In genomic region chrX:87517571-87518141, GRCh38 we compare ENCODE assay signal across 8 cellular contexts. TPM values are rescaled to one million over a fixed set of nuclear protein-coding genes. Genes with fewer than 3 reads are reported as not detected.
DNase-seq lines count a peak whose midpoint lies in the region; ATAC-seq lines count a peak whose summit lies in the region.

Gene KLHL4, plus strand, starts transcription at chrX:87517802. Its CDS starts 92 bp downstream, at chrX:87517894.

- no peak for ATAC-seq in GM19463 (IDR thresholded peaks at IDR 0.05; ENCODE audit: unreplicated experiment)

- 1 to 4% methylated on average over 7 to 8 of the region's 8 CpGs for WGBS in ectodermal cell, 2 experiments

- peak within 1 kb of the TSS; percentile 69 for H3K27ac ChIP-seq in ectodermal cell (ENCODE audit: insufficient read depth, low read depth, low read length, poor library complexity, severe bottlenecking)
- no peak within 1 kb of the TSS for H3K27ac ChIP-seq in mucosa of rectum (ENCODE audit: low read depth in 2 of 2, low read length in 2 of 2)

- H3K4me1 ChIP-seq in ectodermal cell (ENCODE audit: control insufficient read depth, insufficient read depth, low read length), result no peaks in the 10 kb centered on the region
- H3K4me1 ChIP-seq in mucosa of rectum (ENCODE audit: control insufficient read depth in 2 of 2, insufficient read depth in 2 of 2, low read length in 2 of 2), result no peaks in the 10 kb centered on the region

- H3K27me3 ChIP-seq in ectodermal cell (ENCODE audit: control insufficient read depth, insufficient read depth, low read length, poor library complexity, severe bottlenecking) (peaks cover 7% of the 10 kb centered on the region), mucosa of rectum (ENCODE audit: control insufficient read depth in 2 of 2, insufficient read depth in 2 of 2, low read length in 2 of 2) (no peaks in the 10 kb centered on the region)

- no peaks in the 10 kb centered on the region for H3K9me3 ChIP-seq in ectodermal cell (ENCODE audit: control insufficient read depth, low read length)
- no peaks in the 10 kb centered on the region for H3K9me3 ChIP-seq in mucosa of rectum (ENCODE audit: control insufficient read depth in 2 of 2, low read length in 2 of 2)

- DNase-seq in Ammon's horn (ENCODE audit: low spot score) (peak; percentile 69), NCI-H446 treated with DMSO at 0.1 percent for 48 hours (lab: John Stamatoyannopoulos, UW) (peak; percentile 13), cerebellar cortex (ENCODE audit: low spot score) (no peak), NCI-H2227 treated with DMSO at 0.1 percent for 48 hours (lab: John Stamatoyannopoulos, UW) (no peak), LoVo (ENCODE audit: low spot score) (no peak)

- H3K9ac ChIP-seq in mucosa of rectum (ENCODE audit: low read depth in 1 of 2, low read length in 2 of 2), result no peak within 1 kb of the TSS

- peak within 1 kb of the TSS; percentile 39 for H3K4me3 ChIP-seq in ectodermal cell (ENCODE audit: insufficient read depth, low read depth, low read length)
- peak within 1 kb of the TSS; percentile 24 to 32 for H3K4me3 ChIP-seq in mucosa of rectum (ENCODE audit: low read length in 2 of 2)

- H3K36me3 ChIP-seq in ectodermal cell (ENCODE audit: control insufficient read depth, insufficient read depth, low read length), result no peaks in the 10 kb centered on the region
- no peaks in the 10 kb centered on the region for H3K36me3 ChIP-seq in mucosa of rectum (ENCODE audit: control insufficient read depth in 2 of 2, insufficient read depth in 2 of 2, low read length in 2 of 2)

RNA-seq across cellular contexts. Expression of gene KLHL4, which starts in this region (rescaled TPM):
- 9.6 TPM for polyA plus RNA-seq in ectodermal cell (2013, experiment 1 of 4)
- polyA plus RNA-seq in ectodermal cell (2013, experiment 2 of 4), result 6.6 TPM
- polyA plus RNA-seq in ectodermal cell (2013, experiment 3 of 4), result 5.6 TPM
- polyA plus RNA-seq in ectodermal cell (2013, experiment 4 of 4), result 4.8 TPM

Comparison
In these comparisons a context has a peak if more than half of its experiments do, and no peak if none do; other contexts are left out.
1. DNase-seq: peak in Ammon's horn (single experiment) and NCI-H446 treated with DMSO at 0.1 percent for 48 hours (single experiment); none in cerebellar cortex (single experiment), NCI-H2227 treated with DMSO at 0.1 percent for 48 hours (single experiment) and LoVo (single experiment).